9 cellular contexts compared by ENCODE assay signal in the genomic region with DNA sequence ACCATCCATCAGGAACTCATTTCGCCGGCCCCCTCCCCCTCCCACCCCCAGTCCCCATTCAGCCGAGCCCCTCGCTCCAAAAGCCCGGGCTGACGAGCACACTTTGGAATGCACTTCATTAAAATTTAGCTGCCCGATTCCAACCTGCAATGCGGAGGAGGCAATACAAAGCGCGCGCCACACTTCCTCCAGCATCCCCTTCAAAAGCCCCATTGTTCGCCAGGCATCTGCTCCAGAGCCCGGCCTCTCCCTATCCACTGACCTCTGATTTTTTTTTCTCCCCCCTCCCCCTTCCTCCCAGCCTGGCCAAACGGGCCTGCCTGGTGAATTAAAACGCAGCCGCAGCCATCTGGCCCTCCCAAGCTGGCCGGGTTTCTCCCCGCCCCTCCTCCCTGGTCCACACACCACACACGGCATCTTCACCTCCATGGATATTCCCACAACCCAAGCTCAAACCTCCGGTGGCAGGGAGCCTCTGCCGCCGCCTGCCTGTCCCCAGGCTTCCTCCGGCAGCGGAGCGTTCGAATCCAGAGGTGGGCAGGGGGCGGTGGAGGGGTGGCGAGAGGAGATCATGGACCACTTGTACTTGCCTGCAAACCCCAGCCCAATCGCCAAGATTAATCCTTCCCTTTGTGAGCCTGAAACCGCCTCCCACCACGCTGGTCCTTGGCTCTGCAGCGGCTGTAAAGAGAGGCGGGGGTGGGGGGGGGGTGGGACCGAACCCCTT.
A peak's percentile ranks its signal among the peaks of the same experiment; 100 is the strongest.
DNase-seq lines count a peak whose midpoint lies in the region; ATAC-seq and TF ChIP-seq lines count a peak whose summit lies in the region.
"Had no signal": no experiment of that assay in that cellular context is flagged by ENCODE, and none has a peak within 500 bp of the region (broad histone marks: within the 10 kb centered on the region; RNA-seq: fewer than 3 reads in every experiment).

No MANE protein-coding gene starts in this region.

- no peaks in the 10 kb centered on the region for H3F3A ChIP-seq in SK-N-SH (replicated peaks; ENCODE audit: insufficient read depth)

- TF ChIP-seq RAD21 in SK-N-SH (IDR thresholded peaks at IDR 0.05; ENCODE audit: low read length) = peak; percentile 27; the same call in 1 of the 2 replicates

- H3K4me1 ChIP-seq in SK-N-SH (ENCODE audit: control insufficient read depth in 1 of 2, insufficient read depth in 2 of 2, low read depth in 1 of 2, low read length in 1 of 2) (peaks cover 0 to 17% of the 10 kb centered on the region in 2 experiments; a peak in 2 of 4 replicates), left ventricle myocardium inferior (peaks cover 32% of the 10 kb centered on the region), prostate gland (replicated peaks) (no peaks in the 10 kb centered on the region)

- no peak overlapping the region for H3K4me3 Mint-ChIP-seq in CD4-positive, alpha-beta T cell

- DNase-seq in EL (peak; percentile 39), SK-N-SH (peak; percentile 87), left ventricle myocardium inferior (no peak), posterior cingulate gyrus (peak; percentile 47 to 95 (median 68)), prostate gland (ENCODE audit: low spot score) (no peak), NCI-H2081 treated with DMSO at 0.1 percent for 48 hours (lab: John Stamatoyannopoulos, UW) (no peak)
- no peak for DNase-seq in CD4-positive, alpha-beta T cell

- TF ChIP-seq CTCF in SK-N-SH (IDR thresholded peaks at IDR 0.05) (no peak), left ventricle myocardium inferior (IDR thresholded peaks at IDR 0.05; ENCODE audit: borderline replicate concordance) (no peak), prostate gland (IDR thresholded peaks at IDR 0.05) (no peak)
- TF ChIP-seq CTCF in CD4-positive, alpha-beta T cell (IDR thresholded peaks at IDR 0.05) = no peak

- H3K27ac ChIP-seq in SK-N-SH (ENCODE audit: low read depth in 2 of 2, low read length in 1 of 2) = peak overlapping the region in 1 of 2 experiments; percentile 94; a peak in 2 of 4 replicates
- H3K27ac ChIP-seq in left ventricle myocardium inferior (replicated peaks) = no peak overlapping the region
- no peak overlapping the region for H3K27ac ChIP-seq in prostate gland
- no peak overlapping the region for H3K27ac ChIP-seq in CD4-positive, alpha-beta T cell (ENCODE audit: low read depth, low read length)
- H3K27ac ChIP-seq: SK-N-MC had no signal

- H3K4me1 Mint-ChIP-seq in CD4-positive, alpha-beta T cell (ENCODE audit: low read depth) = no peaks in the 10 kb centered on the region

- no peaks in the 10 kb centered on the region for H3K9me3 Mint-ChIP-seq in CD4-positive, alpha-beta T cell

- TF ChIP-seq POLR2A in prostate gland (IDR thresholded peaks at IDR 0.05) = no peak

- CTCF ChIA-PET in SK-N-SH (lab: Yijun Ruan, JAX) = interaction anchor here (0.7 to 7.0 kb wide), 12 partner anchors 9 to 956 kb away, joined by 3 to 51 read pairs (median 4); no protein-coding TSS in a partner anchor
- CTCF ChIA-PET in CD4-positive, alpha-beta T cell (lab: Charles Lee) = no interaction called here

- no peaks in the 10 kb centered on the region for H3K27me3 ChIP-seq in SK-N-SH (ENCODE audit: insufficient read depth)
- no peaks in the 10 kb centered on the region for H3K27me3 ChIP-seq in left ventricle myocardium inferior (ENCODE audit: low read depth)
- no peaks in the 10 kb centered on the region for H3K27me3 ChIP-seq in prostate gland (replicated peaks; ENCODE audit: insufficient read depth)
- H3K27me3 ChIP-seq in CD4-positive, alpha-beta T cell (ENCODE audit: control insufficient read depth, insufficient read depth, low read length) = peaks cover 6% of the 10 kb centered on the region

- H3K9me2 ChIP-seq in SK-N-SH = no peaks in the 10 kb centered on the region

- H4K20me1 ChIP-seq in SK-N-SH (ENCODE audit: insufficient read depth) = no peaks in the 10 kb centered on the region; the same call in 1 of the 2 replicates

- POLR2A ChIA-PET in SK-N-SH (lab: Yijun Ruan, JAX) = interaction anchor here (0.7 to 1.6 kb wide), 9 partner anchors 16 to 1633 kb away, joined by 3 to 8 read pairs (median 3); no protein-coding TSS in a partner anchor
- POLR2A ChIA-PET in CD4-positive, alpha-beta T cell (lab: Charles Lee) = no interaction called here

- H3K9me3 ChIP-seq in SK-N-SH = no peaks in the 10 kb centered on the region
- no peaks in the 10 kb centered on the region for H3K9me3 ChIP-seq in left ventricle myocardium inferior (replicated peaks)
- H3K9me3 ChIP-seq in prostate gland = no peaks in the 10 kb centered on the region
- H3K9me3 ChIP-seq in CD4-positive, alpha-beta T cell (ENCODE audit: control insufficient read depth, low read length) = no peaks in the 10 kb centered on the region

- peaks cover 35% of the 10 kb centered on the region for H3K79me2 ChIP-seq in SK-N-SH (ENCODE audit: insufficient read depth)

- peak overlapping the region; percentile 88 for H3K4me2 ChIP-seq in SK-N-SH

- no peak overlapping the region for H3K27ac Mint-ChIP-seq in CD4-positive, alpha-beta T cell

- H3K27me3 Mint-ChIP-seq in CD4-positive, alpha-beta T cell = peaks cover 33% of the 10 kb centered on the region

- H3K4me3 ChIP-seq in SK-N-SH (ENCODE audit: low read depth in 2 of 2, low read length in 1 of 2) (peak overlapping the region; percentile 55 to 58), left ventricle myocardium inferior (peak overlapping the region; percentile 53), prostate gland (no peak overlapping the region)
- H3K4me3 ChIP-seq: SK-N-MC had no signal

- intact Hi-C loops in left ventricle myocardium inferior (cut with micrococcal nuclease) (no loop called here), posterior cingulate gyrus (cut with DNase I) (loop anchor here (5.0 to 10.0 kb wide), 2 partner anchors 75 to 113 kb away; no protein-coding TSS in a partner anchor), prostate gland (cut with DNase I) (no loop called here)
- intact Hi-C loops in CD4-positive, alpha-beta T cell (cut with DNase I, micrococcal nuclease) = no loop called here

- H3K36me3 ChIP-seq in SK-N-SH (replicated peaks in 1 of 2; ENCODE audit: control insufficient read depth in 1 of 2, insufficient read depth in 2 of 2, low read length in 1 of 2) = no peaks in the 10 kb centered on the region
- H3K36me3 ChIP-seq in left ventricle myocardium inferior = no peaks in the 10 kb centered on the region
- no peaks in the 10 kb centered on the region for H3K36me3 ChIP-seq in prostate gland

- H3K36me3 Mint-ChIP-seq in CD4-positive, alpha-beta T cell (ENCODE audit: low read depth) = no peaks in the 10 kb centered on the region

- peak in 1 of 2 experiments; percentile 42; a peak in 2 of 4 replicates for TF ChIP-seq EP300 in SK-N-SH (IDR thresholded peaks at IDR 0.05; ENCODE audit: borderline replicate concordance in 1 of 2, low read depth in 1 of 2, low read length in 1 of 2)

- 7% methylated on average over 27 of the region's 34 CpGs for WGBS in SK-N-SH (ENCODE audit: low lambda C conversion rate)
- 8% methylated on average over 34 of the region's 34 CpGs for WGBS in prostate gland

- ATAC-seq in HG03135 (IDR thresholded peaks at IDR 0.05; ENCODE audit: unreplicated experiment) = no peak
- ATAC-seq in CD4-positive, alpha-beta T cell (ENCODE audit: poor library complexity) = no peak

- H3K9ac ChIP-seq in SK-N-SH = peak overlapping the region; percentile 57; the same call in 1 of the 2 replicates

- peak overlapping the region; percentile 26; the same call in 1 of the 2 replicates for H2AFZ ChIP-seq in SK-N-SH (ENCODE audit: low read depth)

TF ChIP-seq in SK-N-SH, 30 proteins besides CTCF, POLR2A, EP300 and RAD21 (continues in another document):
- TF ChIP-seq JUND (IDR thresholded peaks at IDR 0.05) (no peak), CHD2 (IDR thresholded peaks at IDR 0.05; ENCODE audit: low read length, partially characterized antibody) (peak; percentile 92), EZH2phosphoT487 (IDR thresholded peaks at IDR 0.05; ENCODE audit: borderline replicate concordance, low read depth) (no peak), MEF2A (IDR thresholded peaks at IDR 0.05; ENCODE audit: borderline replicate concordance, low read depth) (no peak), RCOR1 (IDR thresholded peaks at IDR 0.05; ENCODE audit: low read length) (peak; percentile 56; the same call in 1 of the 2 replicates), FOSL2 (IDR thresholded peaks at IDR 0.05; ENCODE audit: borderline replicate concordance, low read depth) (no peak), TAF1 (IDR thresholded peaks at IDR 0.05; ENCODE audit: borderline replicate concordance, low read depth, low read length) (peak; percentile 53; the same call in 1 of the 2 replicates), GATA2 (CRISPR knock-in tag; IDR thresholded peaks at IDR 0.05) (0 out of 2 replicates have a peak, but pooled peaks have one; percentile 33), SIN3A (IDR thresholded peaks at IDR 0.05; ENCODE audit: borderline replicate concordance, low read depth, low read length) (no peak), RXRA (IDR thresholded peaks at IDR 0.05; ENCODE audit: borderline replicate concordance, low read depth) (no peak), SMC3 (IDR thresholded peaks at IDR 0.05; ENCODE audit: low read depth, low read length) (no peak), NFIC (IDR thresholded peaks at IDR 0.05; ENCODE audit: borderline replicate concordance) (no peak), TCF12 (IDR thresholded peaks at IDR 0.05) (peak; percentile 68), NRF1 (IDR thresholded peaks at IDR 0.05; ENCODE audit: low read depth, low read length) (no peak), GABPA (IDR thresholded peaks at IDR 0.05; ENCODE audit: low read depth) (no peak), TEAD4 (IDR thresholded peaks at IDR 0.05; ENCODE audit: borderline replicate concordance, insufficient read depth) (0 out of 2 replicates have a peak, but pooled peaks have one; percentile 5), FOXJ3 (CRISPR knock-in tag; IDR thresholded peaks at IDR 0.05) (no peak; the same call in 1 of the 2 replicates), YY1 (IDR thresholded peaks at IDR 0.05; ENCODE audit: low read depth) (no peak)
- TF ChIP-seq, protein P1, sequence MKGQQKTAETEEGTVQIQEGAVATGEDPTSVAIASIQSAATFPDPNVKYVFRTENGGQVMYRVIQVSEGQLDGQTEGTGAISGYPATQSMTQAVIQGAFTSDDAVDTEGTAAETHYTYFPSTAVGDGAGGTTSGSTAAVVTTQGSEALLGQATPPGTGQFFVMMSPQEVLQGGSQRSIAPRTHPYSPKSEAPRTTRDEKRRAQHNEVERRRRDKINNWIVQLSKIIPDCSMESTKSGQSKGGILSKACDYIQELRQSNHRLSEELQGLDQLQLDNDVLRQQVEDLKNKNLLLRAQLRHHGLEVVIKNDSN (IDR thresholded peaks at IDR 0.05; ENCODE audit: borderline replicate concordance, low read depth) = no peak

Comparison
In these comparisons a context has a peak if more than half of its experiments do, and no peak if none do; other contexts are left out.
1. DNase-seq: peak in EL (single experiment), SK-N-SH (single experiment) and posterior cingulate gyrus (10 of 10); none in left ventricle myocardium inferior (single experiment), prostate gland (single experiment), NCI-H2081 treated with DMSO at 0.1 percent for 48 hours (single experiment) and CD4-positive, alpha-beta T cell (0 of 10).
2. H3K4me3 ChIP-seq: peak in SK-N-SH (2 of 2) and left ventricle myocardium inferior (single experiment); none in prostate gland (0 of 2).